In genomic region chr10:108112218-108112617, GRCh38 we compare ENCODE assay signal across 16 cellular contexts.
DNase-seq lines count a peak whose midpoint lies in the region; ATAC-seq and TF ChIP-seq lines count a peak whose summit lies in the region.
"Had no signal": no experiment of that assay in that cellular context is flagged by ENCODE, and none has a peak within 500 bp of the region (broad histone marks: within the 10 kb centered on the region; RNA-seq: fewer than 3 reads in every experiment).

No MANE protein-coding gene starts in this region.

- ATAC-seq in RWPE2 (ENCODE audit: low read depth) (no peak), foreskin keratinocyte (no peak), GM19452 (IDR thresholded peaks at IDR 0.05; ENCODE audit: unreplicated experiment) (no peak)
- ATAC-seq: left ventricle myocardium superior had no signal

- no peak overlapping the region for H3K27ac Mint-ChIP-seq in activated naive CD4-positive, alpha-beta T cell treated with anti-CD3 and anti-CD28 coated beads for 36 hours
- H3K27ac Mint-ChIP-seq in activated T-helper 1 cell treated with anti-CD3 and anti-CD28 coated beads, Interleukin-12 subunit alpha, Interleukin-12 subunit beta, Interleukin-2, Interleukin-4 antibody, amounts not matched to agents 30 ng/mL and 10 ng/mL and 1 ng/mL, durations not matched to agents 14 hours and 24 hours and 36 hours = no peak overlapping the region
- H3K27ac Mint-ChIP-seq: activated T-cell treated with anti-CD3 and anti-CD28 coated beads, Interleukin-2, amount 50 U/mL, for 24 hours; B cell had no signal

- CTCF ChIA-PET in A673 (lab: Charles Lee) = interaction anchor here (0.7 to 2.1 kb wide), 2 partner anchors 92 to 635 kb away, joined by 3 to 7 read pairs; no protein-coding TSS in a partner anchor
- CTCF ChIA-PET in activated naive CD4-positive, alpha-beta T cell treated with anti-CD3 and anti-CD28 coated beads for 36 hours (lab: Charles Lee) = no interaction called here
- CTCF ChIA-PET in RWPE1 (lab: Yijun Ruan, JAX) = interaction anchor here (0.6 kb wide), 2 partner anchors 213 to 304 kb away, joined by 3 read pairs; no protein-coding TSS in a partner anchor

- POLR2A ChIA-PET in A673 (lab: Charles Lee; ENCODE audit: low non-redundant PET) = no interaction called here
- POLR2A ChIA-PET in RWPE1 (lab: Yijun Ruan, JAX; ENCODE audit: low non-redundant PET) = no interaction called here

- no peak overlapping the region for H3K4me3 Mint-ChIP-seq in activated naive CD4-positive, alpha-beta T cell treated with anti-CD3 and anti-CD28 coated beads for 36 hours
- H3K4me3 Mint-ChIP-seq in activated T-helper 1 cell treated with anti-CD3 and anti-CD28 coated beads, Interleukin-12 subunit alpha, Interleukin-12 subunit beta, Interleukin-2, Interleukin-4 antibody, amounts not matched to agents 30 ng/mL and 10 ng/mL and 1 ng/mL, durations not matched to agents 14 hours and 24 hours and 36 hours = no peak overlapping the region
- H3K4me3 Mint-ChIP-seq: activated T-cell treated with anti-CD3 and anti-CD28 coated beads, Interleukin-2, amount 50 U/mL, for 24 hours; B cell had no signal

- H3K27me3 ChIP-seq in A673 (replicated peaks; ENCODE audit: insufficient read depth, low read depth, low read length, poor library complexity) (no peaks in the 10 kb centered on the region), RWPE2 (ENCODE audit: insufficient read depth, poor library complexity, severe bottlenecking) (no peaks in the 10 kb centered on the region), foreskin keratinocyte (no peaks in the 10 kb centered on the region)
- H3K27me3 ChIP-seq: cardiac muscle cell, stomach had no signal

- no peak overlapping the region for H3K4me3 ChIP-seq in A673 (ENCODE audit: low read depth, low read length, poor library complexity, severe bottlenecking)
- no peak overlapping the region for H3K4me3 ChIP-seq in GM12875 (ENCODE audit: low read depth, low read length)
- no peak overlapping the region for H3K4me3 ChIP-seq in RWPE2 (ENCODE audit: severe bottlenecking)
- H3K4me3 ChIP-seq: cardiac muscle cell, stomach had no signal

- H3K9me3 Mint-ChIP-seq in activated naive CD4-positive, alpha-beta T cell treated with anti-CD3 and anti-CD28 coated beads for 36 hours = peaks cover 6% of the 10 kb centered on the region
- no peaks in the 10 kb centered on the region for H3K9me3 Mint-ChIP-seq in activated T-helper 1 cell treated with anti-CD3 and anti-CD28 coated beads, Interleukin-12 subunit alpha, Interleukin-12 subunit beta, Interleukin-2, Interleukin-4 antibody, amounts not matched to agents 30 ng/mL and 10 ng/mL and 1 ng/mL, durations not matched to agents 14 hours and 24 hours and 36 hours

- TF ChIP-seq CTCF in A673 (conservative IDR thresholded peaks at IDR 0.05; ENCODE audit: low read depth, low read length) = peak; percentile 64
- peak; percentile 5; the same call in 1 of the 2 replicates for TF ChIP-seq CTCF in GM12875 (IDR thresholded peaks at IDR 0.05; ENCODE audit: borderline replicate concordance, insufficient read depth, low read depth, low read length)
- TF ChIP-seq CTCF in RWPE2 (IDR thresholded peaks at IDR 0.05; ENCODE audit: poor library complexity, severe bottlenecking) = peak; percentile 22
- peak; percentile 25 for TF ChIP-seq CTCF in foreskin keratinocyte (conservative IDR thresholded peaks at IDR 0.05)
- no peak for TF ChIP-seq CTCF in RWPE1 (conservative IDR thresholded peaks at IDR 0.05; ENCODE audit: low read depth)

- no peaks in the 10 kb centered on the region for H3K9me3 ChIP-seq in A673 (ENCODE audit: low read depth, low read length, poor library complexity, severe bottlenecking)
- H3K9me3 ChIP-seq in RWPE2 (ENCODE audit: severe bottlenecking) = no peaks in the 10 kb centered on the region
- H3K9me3 ChIP-seq: stomach had no signal

- no peaks in the 10 kb centered on the region for H3K36me3 ChIP-seq in A673 (ENCODE audit: insufficient read depth, low read length, poor library complexity, severe bottlenecking)
- H3K36me3 ChIP-seq in RWPE2 (ENCODE audit: low read depth) = no peaks in the 10 kb centered on the region
- H3K36me3 ChIP-seq: cardiac muscle cell, stomach had no signal

- H3K4me1 Mint-ChIP-seq in activated naive CD4-positive, alpha-beta T cell treated with anti-CD3 and anti-CD28 coated beads for 36 hours (ENCODE audit: low read depth) = no peaks in the 10 kb centered on the region
- H3K4me1 Mint-ChIP-seq in activated T-helper 1 cell treated with anti-CD3 and anti-CD28 coated beads, Interleukin-12 subunit alpha, Interleukin-12 subunit beta, Interleukin-2, Interleukin-4 antibody, amounts not matched to agents 30 ng/mL and 10 ng/mL and 1 ng/mL, durations not matched to agents 14 hours and 24 hours and 36 hours (ENCODE audit: low read depth) = no peaks in the 10 kb centered on the region
- H3K4me1 Mint-ChIP-seq: B cell had no signal

- H3K4me1 ChIP-seq in A673 (ENCODE audit: insufficient read depth, low read length, poor library complexity, severe bottlenecking) (no peaks in the 10 kb centered on the region), RWPE2 (ENCODE audit: insufficient read depth, poor library complexity, severe bottlenecking) (no peaks in the 10 kb centered on the region), foreskin keratinocyte (no peaks in the 10 kb centered on the region)
- H3K4me1 ChIP-seq: stomach had no signal

- no peaks in the 10 kb centered on the region for H3K36me3 Mint-ChIP-seq in activated naive CD4-positive, alpha-beta T cell treated with anti-CD3 and anti-CD28 coated beads for 36 hours (ENCODE audit: low read depth)
- H3K36me3 Mint-ChIP-seq in activated T-helper 1 cell treated with anti-CD3 and anti-CD28 coated beads, Interleukin-12 subunit alpha, Interleukin-12 subunit beta, Interleukin-2, Interleukin-4 antibody, amounts not matched to agents 30 ng/mL and 10 ng/mL and 1 ng/mL, durations not matched to agents 14 hours and 24 hours and 36 hours (ENCODE audit: low read depth) = no peaks in the 10 kb centered on the region

- intact Hi-C loops in A673 (cut with micrococcal nuclease; ENCODE audit: unreplicated experiment) = loop anchor here (5.0 kb wide), 1 partner anchor 1740 kb away; no protein-coding TSS in a partner anchor
- intact Hi-C loops in activated naive CD4-positive, alpha-beta T cell treated with anti-CD3 and anti-CD28 coated beads for 36 hours (cut with micrococcal nuclease) = no loop called here
- intact Hi-C loops in activated T-helper 1 cell treated with anti-CD3 and anti-CD28 coated beads, Interleukin-12 subunit alpha, Interleukin-12 subunit beta, Interleukin-2, Interleukin-4 antibody, amounts not matched to agents 30 ng/mL and 10 ng/mL and 1 ng/mL, durations not matched to agents 14 hours and 24 hours and 36 hours (cut with micrococcal nuclease) = no loop called here

- peak; percentile 34 for DNase-seq in A673 (ENCODE audit: low spot score)
- no peak for DNase-seq in RWPE2 (ENCODE audit: low spot score)
- DNase-seq in foreskin keratinocyte = no peak
- DNase-seq in activated naive CD4-positive, alpha-beta T cell treated with anti-CD3 and anti-CD28 coated beads for 36 hours = no peak
- no peak for DNase-seq in RWPE1 (ENCODE audit: low spot score)
- DNase-seq in activated T-helper 1 cell treated with anti-CD3 and anti-CD28 coated beads, Interleukin-12 subunit alpha, Interleukin-12 subunit beta, Interleukin-2, Interleukin-4 antibody, amounts not matched to agents 30 ng/mL and 10 ng/mL and 1 ng/mL, durations not matched to agents 14 hours and 24 hours and 36 hours (ENCODE audit: low spot score) = no peak
- DNase-seq: activated T-cell treated with anti-CD3 and anti-CD28 coated beads, Interleukin-2, amount 50 U/mL, for 24 hours; left ventricle myocardium superior; NCI-H1417; occipital lobe; stimulated activated CD4-positive, alpha-beta T cell treated with anti-CD3 and anti-CD28 coated beads, Interleukin-1b, Interleukin-23, amount 100 ng/mL, for 48 hours; stomach had no signal

- no peak overlapping the region for H3K27ac ChIP-seq in A673 (ENCODE audit: low read depth, low read length, poor library complexity, severe bottlenecking)
- H3K27ac ChIP-seq in RWPE2 (ENCODE audit: poor library complexity, severe bottlenecking) = no peak overlapping the region
- no peak overlapping the region for H3K27ac ChIP-seq in foreskin keratinocyte
- no peak overlapping the region for H3K27ac ChIP-seq in RWPE1
- H3K27ac ChIP-seq: cardiac muscle cell, stomach had no signal

- no peaks in the 10 kb centered on the region for H3K27me3 Mint-ChIP-seq in activated naive CD4-positive, alpha-beta T cell treated with anti-CD3 and anti-CD28 coated beads for 36 hours (ENCODE audit: low read depth)
- H3K27me3 Mint-ChIP-seq in activated T-helper 1 cell treated with anti-CD3 and anti-CD28 coated beads, Interleukin-12 subunit alpha, Interleukin-12 subunit beta, Interleukin-2, Interleukin-4 antibody, amounts not matched to agents 30 ng/mL and 10 ng/mL and 1 ng/mL, durations not matched to agents 14 hours and 24 hours and 36 hours (ENCODE audit: insufficient read depth) = no peaks in the 10 kb centered on the region
- H3K27me3 Mint-ChIP-seq: activated T-cell treated with anti-CD3 and anti-CD28 coated beads, Interleukin-2, amount 50 U/mL, for 24 hours; B cell had no signal

- BruUV-seq in A673 (replicated peaks; lab: Mats Ljungman, UMichigan) = no TSS peak
